1 cellular context compared by ENCODE assay signal in genomic region chr5:135304352-135305221, GRCh38.
TF ChIP-seq lines count a peak whose summit lies in the region.

No MANE protein-coding gene starts in this region.

TF ChIP-seq in HepG2, 621 proteins besides CTCF, POLR2A, EP300 and RAD21 (continued from another document):
- peak; percentile 77 for TF ChIP-seq PAXIP1 (CRISPR knock-in tag; conservative IDR thresholded peaks at IDR 0.05)
- TF ChIP-seq ZSCAN29 (CRISPR knock-in tag; conservative IDR thresholded peaks at IDR 0.05), result 0 out of 2 replicates have a peak, but pooled peaks have one; percentile 46
- TF ChIP-seq DNMT3B (CRISPR knock-in tag; conservative IDR thresholded peaks at IDR 0.05), result no peak
- TF ChIP-seq SNAPC2 (CRISPR knock-in tag; IDR thresholded peaks at IDR 0.05), result no peak
- TF ChIP-seq PAWR (CRISPR knock-in tag; IDR thresholded peaks at IDR 0.05; ENCODE audit: borderline replicate concordance), result no peak
- no peak for TF ChIP-seq ZFP1 (CRISPR knock-in tag; IDR thresholded peaks at IDR 0.05)
- no peak for TF ChIP-seq ETV5 (CRISPR knock-in tag; IDR thresholded peaks at IDR 0.05; ENCODE audit: borderline replicate concordance)
- no peak for TF ChIP-seq TBX3 (IDR thresholded peaks at IDR 0.05; ENCODE audit: borderline replicate concordance)
- no peak for TF ChIP-seq ZNF7 (CRISPR knock-in tag; IDR thresholded peaks at IDR 0.05)
- no peak for TF ChIP-seq ZFP36 (IDR thresholded peaks at IDR 0.05; ENCODE audit: borderline replicate concordance, low read depth, low read length, partially characterized antibody)
- no peak for TF ChIP-seq ZFP62 (CRISPR knock-in tag; IDR thresholded peaks at IDR 0.05)
- no peak for TF ChIP-seq ATF1 (CRISPR knock-in tag; IDR thresholded peaks at IDR 0.05)
- 0 out of 2 replicates have a peak, but pooled peaks have one; percentile 44 for TF ChIP-seq ZNF761 (CRISPR knock-in tag; conservative IDR thresholded peaks at IDR 0.05)
- no peak for TF ChIP-seq ZNF235 (CRISPR knock-in tag; IDR thresholded peaks at IDR 0.05; ENCODE audit: borderline replicate concordance)
- TF ChIP-seq ATF6 (CRISPR knock-in tag; conservative IDR thresholded peaks at IDR 0.05), result no peak
- TF ChIP-seq E2F1 (CRISPR knock-in tag; IDR thresholded peaks at IDR 0.05), result no peak
- no peak for TF ChIP-seq ZNF670 (CRISPR knock-in tag; IDR thresholded peaks at IDR 0.05; ENCODE audit: borderline replicate concordance)
- no peak for TF ChIP-seq ATF7-NPFF (CRISPR knock-in tag; IDR thresholded peaks at IDR 0.05; ENCODE audit: low read depth)
- TF ChIP-seq ZNF773 (CRISPR knock-in tag; IDR thresholded peaks at IDR 0.05; ENCODE audit: borderline replicate concordance), result no peak
- TF ChIP-seq ZNF746 (CRISPR knock-in tag; IDR thresholded peaks at IDR 0.05), result no peak
- no peak for TF ChIP-seq GATA4 (IDR thresholded peaks at IDR 0.05; ENCODE audit: borderline replicate concordance, low read depth)
- no peak for TF ChIP-seq PAX8 (CRISPR knock-in tag; IDR thresholded peaks at IDR 0.05; ENCODE audit: borderline replicate concordance)
- no peak for TF ChIP-seq ZNF891 (CRISPR knock-in tag; IDR thresholded peaks at IDR 0.05)
- TF ChIP-seq SP4 (CRISPR knock-in tag; IDR thresholded peaks at IDR 0.05), result no peak
- 0 out of 2 replicates have a peak, but pooled peaks have one; percentile 79 for TF ChIP-seq ZNF710 (CRISPR knock-in tag; IDR thresholded peaks at IDR 0.05; ENCODE audit: borderline replicate concordance)
- TF ChIP-seq FOXJ3 (CRISPR knock-in tag; IDR thresholded peaks at IDR 0.05; ENCODE audit: borderline replicate concordance), result no peak; the same call in 1 of the 2 replicates
- TF ChIP-seq ZNF720 (CRISPR knock-in tag; IDR thresholded peaks at IDR 0.05), result no peak
- no peak for TF ChIP-seq ZNF296 (CRISPR knock-in tag; conservative IDR thresholded peaks at IDR 0.05)
- no peak for TF ChIP-seq ZFAT (CRISPR knock-in tag; conservative IDR thresholded peaks at IDR 0.05)
- peak; percentile 72; the same call in 1 of the 2 replicates for TF ChIP-seq NR2C2 (CRISPR knock-in tag; IDR thresholded peaks at IDR 0.05; ENCODE audit: borderline replicate concordance)
- TF ChIP-seq MBD4 (IDR thresholded peaks at IDR 0.05; ENCODE audit: borderline replicate concordance, low read length), result no peak
- no peak for TF ChIP-seq CCDC6 (CRISPR knock-in tag; IDR thresholded peaks at IDR 0.05)
- no peak for TF ChIP-seq MEIS1 (CRISPR knock-in tag; IDR thresholded peaks at IDR 0.05; ENCODE audit: borderline replicate concordance)
- no peak for TF ChIP-seq ELF4 (CRISPR knock-in tag; IDR thresholded peaks at IDR 0.05; ENCODE audit: borderline replicate concordance)
- TF ChIP-seq ZNF513 (CRISPR knock-in tag; conservative IDR thresholded peaks at IDR 0.05), result no peak
- TF ChIP-seq ZNF549 (CRISPR knock-in tag; IDR thresholded peaks at IDR 0.05), result no peak
- TF ChIP-seq SYNCRIP (IDR thresholded peaks at IDR 0.05; ENCODE audit: insufficient read depth, low read depth, low read length), result no peak
- no peak for TF ChIP-seq ETS1 (CRISPR knock-in tag; IDR thresholded peaks at IDR 0.05)
- no peak for TF ChIP-seq ZNF543 (CRISPR knock-in tag; IDR thresholded peaks at IDR 0.05)
- no peak for TF ChIP-seq DZIP1 (CRISPR knock-in tag; IDR thresholded peaks at IDR 0.05)
- TF ChIP-seq RBFOX2 (IDR thresholded peaks at IDR 0.05; ENCODE audit: low read depth, low read length), result no peak
